Comparison of ENCODE assay signal across 9 cellular contexts in the genomic region with DNA sequence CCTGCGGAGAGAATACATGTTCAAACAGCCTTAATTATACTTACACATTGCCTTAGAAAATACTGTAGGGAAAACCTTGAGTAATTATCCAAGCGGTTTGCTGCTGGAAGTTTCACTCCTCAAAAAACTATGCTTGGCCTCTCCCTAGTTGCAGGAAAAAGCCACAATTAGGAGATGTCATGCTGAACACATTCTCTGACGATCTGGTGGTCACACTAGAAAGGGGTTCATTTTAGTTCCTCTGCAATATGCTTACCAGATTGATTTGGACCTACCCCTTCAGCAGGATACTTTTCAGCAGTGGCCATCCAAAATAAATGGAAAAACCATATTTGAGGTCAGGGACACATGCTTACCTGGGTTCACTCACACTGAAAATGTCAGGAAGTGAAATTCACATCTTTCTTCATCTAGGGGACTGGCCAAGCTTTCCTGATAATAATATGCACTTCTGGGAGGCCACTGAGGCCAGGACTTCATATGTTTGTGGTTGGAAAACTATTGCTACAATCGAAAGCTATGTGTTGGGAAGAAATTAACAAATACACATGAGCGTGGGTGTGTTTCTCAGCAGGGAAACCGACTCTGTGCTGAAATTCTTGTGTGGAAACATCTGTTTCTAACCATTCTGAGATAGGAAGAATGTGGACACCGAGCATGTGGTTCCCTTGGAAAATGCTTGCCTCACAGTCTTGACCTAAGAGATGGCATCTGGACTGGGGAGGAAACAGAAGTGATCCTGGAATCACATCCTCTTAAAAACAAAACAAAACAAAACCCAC.
DNase-seq lines count a peak whose midpoint lies in the region; ATAC-seq and TF ChIP-seq lines count a peak whose summit lies in the region.
"Had no signal": no experiment of that assay in that cellular context is flagged by ENCODE, and none has a peak within 500 bp of the region (broad histone marks: within the 10 kb centered on the region; RNA-seq: fewer than 3 reads in every experiment).

No MANE protein-coding gene starts in this region.

- no peak overlapping the region for H3K4me3 ChIP-seq in left lung
- H3K4me3 ChIP-seq in tibial nerve: no peak overlapping the region

- H3K9me3 ChIP-seq in left lung: no peaks in the 10 kb centered on the region
- H3K9me3 ChIP-seq in tibial nerve: no peaks in the 10 kb centered on the region

- 53 to 60% methylated on average over 7 of the region's 7 CpGs for WGBS in tibial nerve, 2 donors

- TF ChIP-seq POLR2A in tibial nerve (IDR thresholded peaks at IDR 0.05): no peak

- H3K27ac ChIP-seq in left lung (no peak overlapping the region), tibial nerve (peak overlapping the region in 1 of 4 donors; percentile 63)

- DNase-seq in SIG-M5 treated with dmso at 0.1 percent for 504 hours (lab: John Stamatoyannopoulos, UW; ENCODE audit: unreplicated experiment): peak; percentile 63
- no peak for DNase-seq in SIG-M5 (lab: John Stamatoyannopoulos, UW)
- DNase-seq in brain pericyte (ENCODE audit: low read depth, low spot score): peak; percentile 36
- no peak for DNase-seq in left lung
- DNase-seq in tibial nerve (ENCODE audit: low spot score in 2 of 2): peak in 1 of 2 donors; percentile 48
- no peak for DNase-seq in NCI-H1436 treated with DMSO at 0.1 percent for 48 hours (lab: John Stamatoyannopoulos, UW)
- DNase-seq in activated effector memory CD4-positive, alpha-beta T cell treated with Interleukin-2 at 50 U/mL for 16 hours: no peak
- DNase-seq: T-helper 9 cell had no signal

- no peak for TF ChIP-seq CTCF in left lung (IDR thresholded peaks at IDR 0.05)
- TF ChIP-seq CTCF in tibial nerve (IDR thresholded peaks at IDR 0.05): no peak

- peak; percentile 58 to 87 for TF ChIP-seq EP300 in tibial nerve (IDR thresholded peaks at IDR 0.05)

- ATAC-seq in left lung (peak; percentile 53), HG02610 (IDR thresholded peaks at IDR 0.05; ENCODE audit: unreplicated experiment) (no peak)

- intact Hi-C loops in left lung (cut with DNase I): no loop called here

- H3K4me1 ChIP-seq in left lung (no peaks in the 10 kb centered on the region), tibial nerve (peaks cover 0 to 5% (median 2%) of the 10 kb centered on the region in 4 donors)

- H3K36me3 ChIP-seq in left lung (no peaks in the 10 kb centered on the region), tibial nerve (no peaks in the 10 kb centered on the region)

- H3K27me3 ChIP-seq in left lung (no peaks in the 10 kb centered on the region), tibial nerve (no peaks in the 10 kb centered on the region)

Comparison
In these comparisons a context has a peak if more than half of its experiments do, and no peak if none do; other contexts are left out.
1. DNase-seq: peak in SIG-M5 treated with dmso at 0.1 percent for 504 hours (single experiment) and brain pericyte (single experiment); none in SIG-M5 (single experiment), left lung (0 of 2), NCI-H1436 treated with DMSO at 0.1 percent for 48 hours (single experiment) and activated effector memory CD4-positive, alpha-beta T cell treated with Interleukin-2 at 50 U/mL for 16 hours (single experiment).